16 cellular contexts compared by ENCODE assay signal in the genomic region with DNA sequence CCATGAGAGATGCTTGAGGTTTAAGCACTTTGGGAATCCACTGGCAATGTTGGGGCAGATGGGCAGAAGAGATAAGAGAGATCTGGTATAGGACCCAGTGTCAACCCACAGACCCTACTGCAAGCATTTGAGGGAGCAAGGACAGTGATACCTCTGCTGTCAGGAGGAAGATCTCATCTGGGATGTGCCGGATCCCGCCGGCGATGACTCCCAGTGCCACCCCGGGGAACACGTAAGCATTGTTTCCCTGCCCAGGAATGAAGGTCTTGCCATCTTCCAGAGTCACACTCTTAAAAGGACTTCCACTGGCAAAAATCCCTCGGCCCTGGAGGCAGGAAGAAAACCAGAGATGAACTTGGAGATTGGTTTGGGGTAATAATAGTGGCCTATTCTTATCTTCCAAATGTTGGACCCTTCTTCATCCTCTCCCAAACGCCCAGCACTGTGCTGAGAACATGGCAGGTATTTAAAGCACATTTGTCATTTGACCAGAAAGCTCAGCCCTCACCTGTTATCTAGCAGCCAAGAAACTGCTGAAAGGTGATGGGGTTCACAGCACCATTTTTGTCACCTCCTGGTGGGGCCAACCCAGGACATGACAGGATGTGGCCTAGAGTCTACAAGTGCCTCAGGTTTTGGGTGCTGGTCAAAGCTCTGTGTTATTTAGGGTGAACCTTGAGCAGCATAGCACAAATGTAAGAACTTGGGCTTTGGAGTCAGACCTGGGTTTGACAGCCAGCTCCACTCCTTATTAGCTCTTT.
DNase-seq lines count a peak whose midpoint lies in the region; ATAC-seq and TF ChIP-seq lines count a peak whose summit lies in the region.
"Had no signal": no experiment of that assay in that cellular context is flagged by ENCODE, and none has a peak within 500 bp of the region (broad histone marks: within the 10 kb centered on the region; RNA-seq: fewer than 3 reads in every experiment).

No MANE protein-coding gene starts in this region.

- peak overlapping the region; percentile 45 for H3K4me2 ChIP-seq in Loucy (ENCODE audit: low read depth, low read length, poor library complexity, severe bottlenecking)

- H3K9me3 ChIP-seq in Loucy (ENCODE audit: insufficient read depth, low read depth, low read length), result no peaks in the 10 kb centered on the region

- H3K9me3 Mint-ChIP-seq in activated naive CD8-positive, alpha-beta T cell treated with anti-CD3 and anti-CD28 coated beads for 36 hours, result peaks cover 3% of the 10 kb centered on the region
- H3K9me3 Mint-ChIP-seq in activated naive CD8-positive, alpha-beta T cell treated with anti-CD3 and anti-CD28 coated beads, Interleukin-2, amount 50 U/mL, for 24 hours, result no peaks in the 10 kb centered on the region
- peaks cover 4% of the 10 kb centered on the region for H3K9me3 Mint-ChIP-seq in activated T-helper 2 cell treated with anti-CD3 and anti-CD28 coated beads, Interferon-gamma antibody, Interleukin-2, Interleukin-4, amounts not matched to agents 10 μg/mL and 5 μg/mL and 100 μg/mL, durations not matched to agents 14 hours and 24 hours and 36 hours
- H3K9me3 Mint-ChIP-seq: CD8-positive, alpha-beta memory T cell; H9 had no signal

- H2AFZ ChIP-seq in Loucy (ENCODE audit: low read length), result no peak overlapping the region

- H3K27me3 Mint-ChIP-seq in activated naive CD8-positive, alpha-beta T cell treated with anti-CD3 and anti-CD28 coated beads for 36 hours, result no peaks in the 10 kb centered on the region
- no peaks in the 10 kb centered on the region for H3K27me3 Mint-ChIP-seq in activated naive CD8-positive, alpha-beta T cell treated with anti-CD3 and anti-CD28 coated beads, Interleukin-2, amount 50 U/mL, for 24 hours
- no peaks in the 10 kb centered on the region for H3K27me3 Mint-ChIP-seq in activated T-helper 2 cell treated with anti-CD3 and anti-CD28 coated beads, Interferon-gamma antibody, Interleukin-2, Interleukin-4, amounts not matched to agents 10 μg/mL and 5 μg/mL and 100 μg/mL, durations not matched to agents 14 hours and 24 hours and 36 hours (ENCODE audit: low read depth)
- H3K27me3 Mint-ChIP-seq: CD8-positive, alpha-beta memory T cell had no signal

- intact Hi-C loops in activated T-helper 2 cell treated with anti-CD3 and anti-CD28 coated beads, Interferon-gamma antibody, Interleukin-2, Interleukin-4, amounts not matched to agents 10 μg/mL and 5 μg/mL and 100 μg/mL, durations not matched to agents 14 hours and 24 hours and 36 hours (cut with micrococcal nuclease), result loop anchor here (5.0 to 10.0 kb wide), 4 partner anchors 159 to 502 kb away; a partner anchor contains a TSS

- peak overlapping the region; percentile 84 for H3K27ac Mint-ChIP-seq in activated naive CD8-positive, alpha-beta T cell treated with anti-CD3 and anti-CD28 coated beads for 36 hours
- H3K27ac Mint-ChIP-seq in activated naive CD8-positive, alpha-beta T cell treated with anti-CD3 and anti-CD28 coated beads, Interleukin-2, amount 50 U/mL, for 24 hours, result no peak overlapping the region
- peak overlapping the region; percentile 74 for H3K27ac Mint-ChIP-seq in activated T-helper 2 cell treated with anti-CD3 and anti-CD28 coated beads, Interferon-gamma antibody, Interleukin-2, Interleukin-4, amounts not matched to agents 10 μg/mL and 5 μg/mL and 100 μg/mL, durations not matched to agents 14 hours and 24 hours and 36 hours
- H3K27ac Mint-ChIP-seq: CD8-positive, alpha-beta memory T cell; H9 had no signal

- H3K36me3 Mint-ChIP-seq in activated naive CD8-positive, alpha-beta T cell treated with anti-CD3 and anti-CD28 coated beads for 36 hours, result peaks cover 42% of the 10 kb centered on the region
- peaks cover 25% of the 10 kb centered on the region for H3K36me3 Mint-ChIP-seq in activated naive CD8-positive, alpha-beta T cell treated with anti-CD3 and anti-CD28 coated beads, Interleukin-2, amount 50 U/mL, for 24 hours (ENCODE audit: low read depth)
- H3K36me3 Mint-ChIP-seq in activated T-helper 2 cell treated with anti-CD3 and anti-CD28 coated beads, Interferon-gamma antibody, Interleukin-2, Interleukin-4, amounts not matched to agents 10 μg/mL and 5 μg/mL and 100 μg/mL, durations not matched to agents 14 hours and 24 hours and 36 hours (ENCODE audit: low read depth), result peaks cover 12% of the 10 kb centered on the region
- H3K36me3 Mint-ChIP-seq: CD8-positive, alpha-beta memory T cell had no signal

- peaks cover 48% of the 10 kb centered on the region for H3K4me1 Mint-ChIP-seq in activated naive CD8-positive, alpha-beta T cell treated with anti-CD3 and anti-CD28 coated beads for 36 hours
- peaks cover 5% of the 10 kb centered on the region for H3K4me1 Mint-ChIP-seq in activated naive CD8-positive, alpha-beta T cell treated with anti-CD3 and anti-CD28 coated beads, Interleukin-2, amount 50 U/mL, for 24 hours
- H3K4me1 Mint-ChIP-seq in activated T-helper 2 cell treated with anti-CD3 and anti-CD28 coated beads, Interferon-gamma antibody, Interleukin-2, Interleukin-4, amounts not matched to agents 10 μg/mL and 5 μg/mL and 100 μg/mL, durations not matched to agents 14 hours and 24 hours and 36 hours (ENCODE audit: low read depth), result peaks cover 45% of the 10 kb centered on the region
- H3K4me1 Mint-ChIP-seq: H9 had no signal

- H3K9ac ChIP-seq in Loucy (ENCODE audit: low read depth, low read length, poor library complexity, severe bottlenecking), result no peak overlapping the region

- peaks cover 42% of the 10 kb centered on the region for H3K4me1 ChIP-seq in Loucy (ENCODE audit: insufficient read depth, low read length, poor library complexity, severe bottlenecking)

- no peak overlapping the region for H3K4me3 Mint-ChIP-seq in activated naive CD8-positive, alpha-beta T cell treated with anti-CD3 and anti-CD28 coated beads for 36 hours
- no peak overlapping the region for H3K4me3 Mint-ChIP-seq in activated naive CD8-positive, alpha-beta T cell treated with anti-CD3 and anti-CD28 coated beads, Interleukin-2, amount 50 U/mL, for 24 hours
- no peak overlapping the region for H3K4me3 Mint-ChIP-seq in activated T-helper 2 cell treated with anti-CD3 and anti-CD28 coated beads, Interferon-gamma antibody, Interleukin-2, Interleukin-4, amounts not matched to agents 10 μg/mL and 5 μg/mL and 100 μg/mL, durations not matched to agents 14 hours and 24 hours and 36 hours (ENCODE audit: low read depth)
- H3K4me3 Mint-ChIP-seq: CD8-positive, alpha-beta memory T cell; H9 had no signal

- H3K27me3 ChIP-seq in Loucy (ENCODE audit: insufficient read depth, low read length, poor library complexity, severe bottlenecking), result no peaks in the 10 kb centered on the region

- H3K36me3 ChIP-seq in Loucy (ENCODE audit: insufficient read depth, low read length), result no peaks in the 10 kb centered on the region

- H3F3A ChIP-seq in Loucy (ENCODE audit: low read depth), result no peaks in the 10 kb centered on the region

- no peak for DNase-seq in activated naive CD8-positive, alpha-beta T cell treated with anti-CD3 and anti-CD28 coated beads for 36 hours
- DNase-seq in activated naive CD8-positive, alpha-beta T cell treated with anti-CD3 and anti-CD28 coated beads, Interleukin-2, amount 50 U/mL, for 24 hours, result no peak
- DNase-seq in activated T-helper 2 cell treated with anti-CD3 and anti-CD28 coated beads, Interferon-gamma antibody, Interleukin-2, Interleukin-4, amounts not matched to agents 10 μg/mL and 5 μg/mL and 100 μg/mL, durations not matched to agents 14 hours and 24 hours and 36 hours (ENCODE audit: low spot score), result no peak
- no peak for DNase-seq in cerebellar cortex (ENCODE audit: low spot score)
- DNase-seq: C1 segment of cervical spinal cord; CD8-positive, alpha-beta memory T cell; H9; IMR-90; Kasumi-1; NCI-H1105; NCI-H2081; NK-92 treated with Interleukin-12 subunit alpha and Interleukin-12 subunit beta, amount 100 ng/mL, for 24 hours had no signal

- no peak for TF ChIP-seq CTCF in Loucy (conservative IDR thresholded peaks at IDR 0.05; ENCODE audit: low read length)

- ATAC-seq in activated naive CD8-positive, alpha-beta T cell treated with anti-CD3 and anti-CD28 coated beads, Interleukin-2, amount 50 U/mL, for 24 hours, result no peak
- ATAC-seq in GM21526 (IDR thresholded peaks at IDR 0.05; ENCODE audit: low FRiP score, unreplicated experiment) (no peak), HG02678 (IDR thresholded peaks at IDR 0.05; ENCODE audit: unreplicated experiment) (no peak)
- ATAC-seq: Right ventricle myocardium inferior had no signal

- no peaks in the 10 kb centered on the region for H4K20me1 ChIP-seq in Loucy (ENCODE audit: insufficient read depth, low read length, poor library complexity, severe bottlenecking)

- H3K79me2 ChIP-seq in Loucy (ENCODE audit: insufficient read depth, low read length), result no peaks in the 10 kb centered on the region

- H3K4me3 ChIP-seq in Loucy (ENCODE audit: low read length, poor library complexity, severe bottlenecking), result no peak overlapping the region

- H3K9me2 ChIP-seq in Loucy (replicated peaks; ENCODE audit: low read depth, low read length), result no peaks in the 10 kb centered on the region
